Comparison of ENCODE assay signal across 21 cellular contexts in the genomic region with DNA sequence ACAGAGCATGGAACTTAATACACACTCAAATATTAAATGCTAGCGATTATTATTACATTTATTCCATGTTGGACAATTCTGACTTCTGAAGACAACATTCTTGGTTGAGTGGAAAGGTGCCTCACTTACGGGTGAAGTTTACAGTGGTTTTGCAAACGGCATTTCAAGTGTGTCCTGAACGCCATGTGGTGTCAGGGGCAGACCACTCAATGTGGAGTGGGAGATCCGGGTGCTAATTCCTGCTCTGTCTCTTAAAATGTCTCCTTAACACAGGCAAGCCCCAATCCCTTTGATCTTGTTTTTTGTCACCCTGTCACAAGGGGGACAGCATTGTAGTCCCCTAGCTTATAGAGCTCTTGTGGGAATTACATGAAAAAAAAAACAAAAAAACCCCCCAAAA. TPM values are rescaled to one million over a fixed set of nuclear protein-coding genes. Genes with fewer than 3 reads are reported as not detected.
A peak's percentile ranks its signal among the peaks of the same experiment; 100 is the strongest.
DNase-seq lines count a peak whose midpoint lies in the region; ATAC-seq, FAIRE-seq and TF ChIP-seq lines count a peak whose summit lies in the region.
"Had no signal": no experiment of that assay in that cellular context is flagged by ENCODE, and none has a peak within 500 bp of the region (broad histone marks: within the 10 kb centered on the region; RNA-seq: fewer than 3 reads in every experiment).

No MANE protein-coding gene starts in this region.

- DNase-seq in HepG2 (ENCODE audit: low spot score) (no peak), endodermal cell (peak; percentile 29), nephron progenitor cell (no peak), RWPE1 (ENCODE audit: low spot score) (no peak), urothelium cell line (ENCODE audit: low spot score) (no peak), colonic mucosa (no peak), NCI-H446 treated with DMSO at 0.1 percent for 48 hours (lab: John Stamatoyannopoulos, UW) (no peak)
- DNase-seq: activated CD8-positive, alpha-beta T cell treated with anti-CD3 and anti-CD28 coated beads, Interleukin-2, amount 10 ng/mL, durations not matched to agents 7 days and 5 days; activated T-cell treated with anti-CD3 and anti-CD28 coated beads, Interleukin-2, amount 50 U/mL, for 1 hour; aorta; DND-41; NCI-H187; NCI-H226; stimulated activated CD8-positive, alpha-beta memory T cell treated with anti-CD3 and anti-CD28 coated beads, Interleukin-4, amount 100 ng/mL, for 48 hours had no signal

- WGBS in liver = 59% methylated on average over 5 of the region's 5 CpGs
- 18% methylated on average over 5 of the region's 5 CpGs for WGBS in HepG2 (ENCODE audit: low lambda C conversion rate)
- WGBS in endodermal cell (ENCODE audit: insufficient coverage in 1 of 2, insufficient read length in 1 of 2), 2 experiments = 72 to 88% methylated on average over 3 to 5 of the region's 5 CpGs

- FAIRE-seq in HepG2 (lab: Jason Lieb, UNC) = no peak
- FAIRE-seq in urothelium cell line (lab: Jason Lieb, UNC) = no peak

- no peak for ATAC-seq in HepG2
- ATAC-seq: activated CD8-positive, alpha-beta T cell treated with anti-CD3 and anti-CD28 coated beads, Interleukin-2, amount 10 ng/mL, durations not matched to agents 7 days and 5 days; WTC11 had no signal

- H3K4me1 ChIP-seq in liver (ENCODE audit: control insufficient read depth in 4 of 4, insufficient read depth in 4 of 4, low read length in 3 of 4) = peaks cover under 1 to 22% (median 14%) of the 10 kb centered on the region in 4 donors
- peaks cover 12% of the 10 kb centered on the region for H3K4me1 ChIP-seq in HepG2 (ENCODE audit: insufficient read depth, low read length)
- peaks cover 11% of the 10 kb centered on the region for H3K4me1 ChIP-seq in endodermal cell (ENCODE audit: control insufficient read depth, insufficient read depth, low read length)
- peaks cover 5% of the 10 kb centered on the region for H3K4me1 ChIP-seq in colonic mucosa

- no peak overlapping the region for H3K27ac Mint-ChIP-seq in endodermal cell
- H3K27ac Mint-ChIP-seq in nephron progenitor cell = peak overlapping the region; percentile 52
- H3K27ac Mint-ChIP-seq: activated CD8-positive, alpha-beta T cell treated with anti-CD3 and anti-CD28 coated beads, Interleukin-2, amount 10 ng/mL, durations not matched to agents 7 days and 5 days had no signal

- peaks cover 35% of the 10 kb centered on the region for H3K27me3 Mint-ChIP-seq in endodermal cell (ENCODE audit: insufficient read depth)
- H3K27me3 Mint-ChIP-seq in nephron progenitor cell (ENCODE audit: low read depth, poor library complexity) = peaks cover 42% of the 10 kb centered on the region

- TF ChIP-seq RAD21 in liver (IDR thresholded peaks at IDR 0.05) = no peak
- no peak for TF ChIP-seq RAD21 in HepG2 (CRISPR knock-in tag; IDR thresholded peaks at IDR 0.05)

- CTCF ChIA-PET in HepG2 (lab: Yijun Ruan, JAX; ENCODE audit: low intra/inter-chr PET ratio, low total read pairs) = no interaction called here
- CTCF ChIA-PET in RWPE1 (lab: Yijun Ruan, JAX) = no interaction called here

- H3K9ac ChIP-seq in liver (ENCODE audit: low read depth in 1 of 2, low read length in 2 of 2) (peak overlapping the region in 1 of 2 donors; percentile 55), HepG2 (ENCODE audit: insufficient read depth, low read depth, low read length) (no peak overlapping the region), endodermal cell (ENCODE audit: extremely low read depth, low read length, poor library complexity, severe bottlenecking) (no peak overlapping the region), colonic mucosa (ENCODE audit: low read depth in 2 of 2, low read length in 2 of 2) (no peak overlapping the region)

- no peak overlapping the region for H3K4me3 Mint-ChIP-seq in endodermal cell
- H3K4me3 Mint-ChIP-seq in nephron progenitor cell = no peak overlapping the region
- H3K4me3 Mint-ChIP-seq: activated CD8-positive, alpha-beta T cell treated with anti-CD3 and anti-CD28 coated beads, Interleukin-2, amount 10 ng/mL, durations not matched to agents 7 days and 5 days; activated naive CD4-positive, alpha-beta T cell treated with anti-CD3 and anti-CD28 coated beads, Interleukin-2, amount 10 ng/mL, durations not matched to agents 7 days and 5 days; central memory CD8-positive, alpha-beta T cell; WTC11 had no signal

- H3K36me3 ChIP-seq in liver (ENCODE audit: control insufficient read depth in 4 of 4, insufficient read depth in 3 of 4, low read depth in 1 of 4, low read length in 3 of 4) (peaks cover 0 to 2% (median 0%) of the 10 kb centered on the region in 4 donors), HepG2 (replicated peaks in 1 of 2; ENCODE audit: control insufficient read depth in 1 of 2, insufficient read depth in 2 of 2, low read length in 2 of 2) (no peaks in the 10 kb centered on the region), endodermal cell (ENCODE audit: control insufficient read depth, insufficient read depth, low read length) (no peaks in the 10 kb centered on the region), colonic mucosa (no peaks in the 10 kb centered on the region)

- no peaks in the 10 kb centered on the region for H4K20me1 ChIP-seq in HepG2 (ENCODE audit: insufficient read depth, low read length)

- no peaks in the 10 kb centered on the region for H3K9me3 ChIP-seq in liver (ENCODE audit: control insufficient read depth in 4 of 4, low read length in 3 of 4)
- no peaks in the 10 kb centered on the region for H3K9me3 ChIP-seq in HepG2 (ENCODE audit: low read length)
- no peaks in the 10 kb centered on the region for H3K9me3 ChIP-seq in endodermal cell (ENCODE audit: control insufficient read depth, low read length)
- no peaks in the 10 kb centered on the region for H3K9me3 ChIP-seq in colonic mucosa

- BruUV-seq in HepG2 (replicated peaks; lab: Mats Ljungman, UMichigan) = no TSS peak

- H3K4me3 ChIP-seq in liver (ENCODE audit: low read depth in 1 of 3, low read length in 3 of 3) (no peak overlapping the region), HepG2 (replicated peaks in 1 of 3; ENCODE audit: insufficient read depth in 1 of 3, low read depth in 2 of 3, low read length in 3 of 3) (no peak overlapping the region), endodermal cell (ENCODE audit: low read length) (no peak overlapping the region), colonic mucosa (no peak overlapping the region)

- intact Hi-C loops in HepG2 (cut with micrococcal nuclease; ENCODE audit: unreplicated experiment) = no loop called here
- intact Hi-C loops in colonic mucosa (cut with DNase I) = no loop called here

- H3K9me3 Mint-ChIP-seq in endodermal cell (no peaks in the 10 kb centered on the region), nephron progenitor cell (peaks cover 7% of the 10 kb centered on the region)
- H3K9me3 Mint-ChIP-seq: activated naive CD4-positive, alpha-beta T cell treated with anti-CD3 and anti-CD28 coated beads, Interleukin-2, amount 10 ng/mL, durations not matched to agents 7 days and 5 days; central memory CD8-positive, alpha-beta T cell; WTC11 had no signal

- H2AFZ ChIP-seq in HepG2 (ENCODE audit: low read length) = no peak overlapping the region

- in situ Hi-C loops in HepG2 (cut with HindIII; ENCODE audit: extremely low pct_ligation_motif_present, low pct_unique_long_range_greater_than_20kb) = no loop called here

- TF ChIP-seq CTCF in liver (IDR thresholded peaks at IDR 0.05; ENCODE audit: low read depth, low read length, missing input control) (no peak), HepG2 (CRISPR knock-in tag; IDR thresholded peaks at IDR 0.05) (no peak), endodermal cell (conservative IDR thresholded peaks at IDR 0.05) (no peak), nephron progenitor cell (IDR thresholded peaks at IDR 0.05) (no peak), RWPE1 (conservative IDR thresholded peaks at IDR 0.05; ENCODE audit: low read depth) (no peak), colonic mucosa (IDR thresholded peaks at IDR 0.05) (no peak)

- no peaks in the 10 kb centered on the region for H3K36me3 Mint-ChIP-seq in endodermal cell (ENCODE audit: low read depth)
- H3K36me3 Mint-ChIP-seq in nephron progenitor cell (ENCODE audit: low read depth) = no peaks in the 10 kb centered on the region
- H3K36me3 Mint-ChIP-seq: WTC11 had no signal

- TF ChIP-seq EP300 in HepG2 (IDR thresholded peaks at IDR 0.05; ENCODE audit: low read depth in 2 of 2, low read length in 2 of 2) = no peak
- TF ChIP-seq EP300 in HepG2 (CRISPR knock-in tag; IDR thresholded peaks at IDR 0.05; ENCODE audit: borderline replicate concordance) = no peak

- H3K27me3 ChIP-seq in liver (ENCODE audit: control insufficient read depth in 4 of 4, insufficient read depth in 4 of 4, low read length in 3 of 4) (no peaks in the 10 kb centered on the region), HepG2 (ENCODE audit: control insufficient read depth in 1 of 2, insufficient read depth in 2 of 2, low read length in 2 of 2) (peaks cover 4 to 41% of the 10 kb centered on the region in 2 experiments; a peak in 4 of 5 replicates), endodermal cell (ENCODE audit: control insufficient read depth, insufficient read depth, low read length, poor library complexity, severe bottlenecking) (peaks cover 30% of the 10 kb centered on the region), colonic mucosa (peaks cover 10% of the 10 kb centered on the region)

- no peak overlapping the region for H3K4me2 ChIP-seq in HepG2 (ENCODE audit: low read depth, low read length)

- POLR2A ChIA-PET in HepG2 (lab: Yijun Ruan, JAX) = no interaction called here
- POLR2A ChIA-PET in RWPE1 (lab: Yijun Ruan, JAX; ENCODE audit: low non-redundant PET) = no interaction called here

- H3K79me2 ChIP-seq in HepG2 (ENCODE audit: insufficient read depth, low read length) = no peaks in the 10 kb centered on the region

- no peak for TF ChIP-seq POLR2A in HepG2 (IDR thresholded peaks at IDR 0.05; ENCODE audit: insufficient read depth in 1 of 2, low read depth in 2 of 2, low read length in 2 of 2)

- H3K4me1 Mint-ChIP-seq in endodermal cell (peaks cover 34% of the 10 kb centered on the region), nephron progenitor cell (peaks cover 56% of the 10 kb centered on the region)

- H3K27ac ChIP-seq in liver (ENCODE audit: low read depth in 1 of 2, low read length in 2 of 2) (peak overlapping the region; percentile 57 to 64), HepG2 (ENCODE audit: extremely low read length, insufficient read depth, low read length) (no peak overlapping the region), endodermal cell (ENCODE audit: low read depth, low read length) (no peak overlapping the region), RWPE1 (no peak overlapping the region), colonic mucosa (no peak overlapping the region)

RNA-seq across cellular contexts. Expression of a gene that starts 5.6 kb away (rescaled TPM):
- total RNA-seq in liver (1 to 10 TPM in 1 of 2 donors, under 1 TPM in 1; 0.23 to 1.5 TPM), HepG2 (2016; rRNA removed; fragmentation: Illumina TruSeq; extraction: Trizol) (not detected in 2 replicates), endodermal cell (not detected), colonic mucosa (under 1 TPM; 0.42 to 0.67 TPM)
- polyA plus RNA-seq in liver (under 1 TPM; 0.58 to 0.97 TPM), HepG2 (2011; rRNA removed) (not detected in 2 replicates)
- not detected in 2 replicates for total RNA-seq in HepG2 (2016; cell fraction: cytosol; rRNA removed; fragmentation: Illumina TruSeq; extraction: Trizol; ENCODE audit: low read depth)
- total RNA-seq in HepG2 (2016; cell fraction: insoluble cytoplasmic fraction; rRNA removed; fragmentation: Illumina TruSeq; extraction: Trizol) = not detected in 2 replicates
- total RNA-seq in HepG2 (2016; cell fraction: membrane; rRNA removed; fragmentation: Illumina TruSeq; extraction: Trizol) = not detected in 2 replicates
- not detected in 2 replicates for total RNA-seq in HepG2 (2016; cell fraction: nucleus; rRNA removed; fragmentation: Illumina TruSeq; extraction: Trizol)
- not detected in 2 replicates for polyA plus RNA-seq in HepG2 (2011; cell fraction: cytosol; rRNA removed)
- not detected in 2 replicates for polyA plus RNA-seq in HepG2 (2011; cell fraction: nucleus; rRNA removed)
- polyA plus RNA-seq in HepG2 (2012) = not detected in 2 replicates
- not detected in 2 replicates for polyA plus RNA-seq in HepG2 (2016; cell fraction: cytosol; fragmentation: Illumina TruSeq; extraction: Trizol; ENCODE audit: low read depth)
- not detected in 2 replicates for polyA plus RNA-seq in HepG2 (2016; cell fraction: insoluble cytoplasmic fraction; fragmentation: Illumina TruSeq; extraction: Trizol; ENCODE audit: low read depth)
- polyA plus RNA-seq in HepG2 (2016; cell fraction: membrane; fragmentation: Illumina TruSeq; extraction: Trizol; ENCODE audit: low read depth) = not detected in 2 replicates
- not detected in 2 replicates for polyA plus RNA-seq in HepG2 (2016; cell fraction: nucleus; fragmentation: Illumina TruSeq; extraction: Trizol; ENCODE audit: insufficient read depth, low read depth)
- 0.07 TPM in 1 of 2 replicates, not detected in the other for polyA minus RNA-seq in HepG2 (2011; rRNA and poly(A)+ RNA removed; ENCODE audit: low replicate concordance)
- polyA minus RNA-seq in HepG2 (2011; cell fraction: cytosol; rRNA and poly(A)+ RNA removed) = not detected in 2 replicates
- not detected in 2 replicates for polyA minus RNA-seq in HepG2 (2011; cell fraction: nucleus; rRNA and poly(A)+ RNA removed)
- polyA plus RNA-seq in endodermal cell (2013, experiment 1 of 2) = not detected
- not detected for polyA plus RNA-seq in endodermal cell (2013, experiment 2 of 2)
- total RNA-seq: activated CD8-positive, alpha-beta T cell treated with anti-CD3 and anti-CD28 coated beads, Interleukin-2, amount 10 ng/mL, durations not matched to agents 7 days and 5 days; H4; SK-MEL-5 had no signal
- polyA plus RNA-seq: fibroblast of lung had no signal

RNA-seq across cellular contexts. Expression of a gene that starts 5.8 kb away (rescaled TPM):
- total RNA-seq in liver (1 to 10 TPM; 5.9 to 7.5 TPM), HepG2 (2016; rRNA removed; fragmentation: Illumina TruSeq; extraction: Trizol) (not detected in 2 replicates), endodermal cell (under 1 TPM; 0.24 to 0.35 TPM), colonic mucosa (1 to 10 TPM; 1.7 to 3.9 TPM)
- polyA plus RNA-seq in liver (1 to 10 TPM; 3.1 to 3.5 TPM), HepG2 (2011; rRNA removed) (not detected in 2 replicates)
- total RNA-seq in HepG2 (2016; cell fraction: cytosol; rRNA removed; fragmentation: Illumina TruSeq; extraction: Trizol; ENCODE audit: low read depth) = not detected in 2 replicates
- total RNA-seq in HepG2 (2016; cell fraction: insoluble cytoplasmic fraction; rRNA removed; fragmentation: Illumina TruSeq; extraction: Trizol) = not detected in 2 replicates
- total RNA-seq in HepG2 (2016; cell fraction: membrane; rRNA removed; fragmentation: Illumina TruSeq; extraction: Trizol) = not detected in 2 replicates
- not detected in 2 replicates for total RNA-seq in HepG2 (2016; cell fraction: nucleus; rRNA removed; fragmentation: Illumina TruSeq; extraction: Trizol)
- polyA plus RNA-seq in HepG2 (2011; cell fraction: cytosol; rRNA removed) = not detected in 2 replicates
- not detected in 2 replicates for polyA plus RNA-seq in HepG2 (2011; cell fraction: nucleus; rRNA removed)
- polyA plus RNA-seq in HepG2 (2012) = not detected in 2 replicates
- not detected in 2 replicates for polyA plus RNA-seq in HepG2 (2016; cell fraction: cytosol; fragmentation: Illumina TruSeq; extraction: Trizol; ENCODE audit: low read depth)
- not detected in 2 replicates for polyA plus RNA-seq in HepG2 (2016; cell fraction: insoluble cytoplasmic fraction; fragmentation: Illumina TruSeq; extraction: Trizol; ENCODE audit: low read depth)
- polyA plus RNA-seq in HepG2 (2016; cell fraction: membrane; fragmentation: Illumina TruSeq; extraction: Trizol; ENCODE audit: low read depth) = not detected in 2 replicates
- not detected in 2 replicates for polyA plus RNA-seq in HepG2 (2016; cell fraction: nucleus; fragmentation: Illumina TruSeq; extraction: Trizol; ENCODE audit: insufficient read depth, low read depth)
- polyA minus RNA-seq in HepG2 (2011; rRNA and poly(A)+ RNA removed; ENCODE audit: low replicate concordance) = not detected in 2 replicates
- polyA minus RNA-seq in HepG2 (2011; cell fraction: cytosol; rRNA and poly(A)+ RNA removed) = not detected in 2 replicates
- not detected in 2 replicates for polyA minus RNA-seq in HepG2 (2011; cell fraction: nucleus; rRNA and poly(A)+ RNA removed)
- 0.14 TPM for polyA plus RNA-seq in endodermal cell (2013, experiment 1 of 2)
- polyA plus RNA-seq in endodermal cell (2013, experiment 2 of 2) = 0.17 TPM
- total RNA-seq: activated CD8-positive, alpha-beta T cell treated with anti-CD3 and anti-CD28 coated beads, Interleukin-2, amount 10 ng/mL, durations not matched to agents 7 days and 5 days; fibroblast of lung; H4 had no signal
- polyA plus RNA-seq: fibroblast of lung had no signal

Comparison
In these comparisons a context has a peak if more than half of its experiments do, and no peak if none do; other contexts are left out.
1. H3K27ac ChIP-seq: peak in liver (2 of 2); none in HepG2 (single experiment), endodermal cell (single experiment), RWPE1 (single experiment) and colonic mucosa (single experiment).